8 cellular contexts compared by ENCODE assay signal in genomic region chr5:43483210-43484048, GRCh38. TPM values are rescaled to one million over a fixed set of nuclear protein-coding genes. Genes with fewer than 3 reads are reported as not detected.
DNase-seq lines count a peak whose midpoint lies in the region; ATAC-seq and TF ChIP-seq lines count a peak whose summit lies in the region.

Gene TMEM267 (minus strand): TSS chr5:43483865. CDS start chr5:43453969, 29,896 bp downstream.

- TF ChIP-seq CTCF in fibroblast of pulmonary artery (IDR thresholded peaks at IDR 0.05; ENCODE audit: low read length, missing control alignments) = no peak
- TF ChIP-seq CTCF in nephron progenitor cell (IDR thresholded peaks at IDR 0.05) = no peak

- H3K9me3 Mint-ChIP-seq in nephron progenitor cell = no peaks in the 10 kb centered on the region
- H3K9me3 Mint-ChIP-seq in stimulated activated naive CD8-positive, alpha-beta T cell treated with anti-CD3 and anti-CD28 coated beads, Interleukin-15, amount 100 ng/mL, for 72 hours = no peaks in the 10 kb centered on the region

- peak within 1 kb of the TSS; percentile 96 for H3K4me3 Mint-ChIP-seq in nephron progenitor cell
- peak within 1 kb of the TSS; percentile 95 to 96 for H3K4me3 Mint-ChIP-seq in stimulated activated naive CD8-positive, alpha-beta T cell treated with anti-CD3 and anti-CD28 coated beads, Interleukin-15, amount 100 ng/mL, for 72 hours

- peaks cover 15% of the 10 kb centered on the region for H3K36me3 Mint-ChIP-seq in nephron progenitor cell (ENCODE audit: low read depth)

- peaks cover 3% of the 10 kb centered on the region for H3K27me3 Mint-ChIP-seq in nephron progenitor cell (ENCODE audit: low read depth, poor library complexity)
- H3K27me3 Mint-ChIP-seq in stimulated activated naive CD8-positive, alpha-beta T cell treated with anti-CD3 and anti-CD28 coated beads, Interleukin-15, amount 100 ng/mL, for 72 hours = no peaks in the 10 kb centered on the region

- peaks cover 28% of the 10 kb centered on the region for H3K4me1 Mint-ChIP-seq in nephron progenitor cell
- peaks cover 52% of the 10 kb centered on the region for H3K4me1 Mint-ChIP-seq in stimulated activated naive CD8-positive, alpha-beta T cell treated with anti-CD3 and anti-CD28 coated beads, Interleukin-15, amount 100 ng/mL, for 72 hours

- peak within 1 kb of the TSS; percentile 100 for H3K27ac Mint-ChIP-seq in nephron progenitor cell
- peak within 1 kb of the TSS; percentile 100 for H3K27ac Mint-ChIP-seq in stimulated activated naive CD8-positive, alpha-beta T cell treated with anti-CD3 and anti-CD28 coated beads, Interleukin-15, amount 100 ng/mL, for 72 hours

- DNase-seq in EL (peak; percentile 94), H4 (ENCODE audit: low spot score) (peak; percentile 92), LoVo (ENCODE audit: low spot score) (peak; percentile 97), SHP77 (lab: John Stamatoyannopoulos, UW) (peak; percentile 93 to 98), fibroblast of pulmonary artery (ENCODE audit: low read depth) (peak; percentile 94), nephron progenitor cell (peak; percentile 88)
- DNase-seq in activated effector memory CD4-positive, alpha-beta T cell treated with Interleukin-2 at 50 U/mL for 16 hours = peak; percentile 86
- DNase-seq in stimulated activated naive CD8-positive, alpha-beta T cell treated with anti-CD3 and anti-CD28 coated beads, Interleukin-15, amount 100 ng/mL, for 72 hours = peak; percentile 84 to 89

- H3K4me3 ChIP-seq in fibroblast of pulmonary artery (replicated peaks; ENCODE audit: low read depth, low read length) = peak within 1 kb of the TSS; percentile 80

- peak; percentile 85 for ATAC-seq in stimulated activated naive CD8-positive, alpha-beta T cell treated with anti-CD3 and anti-CD28 coated beads, Interleukin-15, amount 100 ng/mL, for 72 hours

RNA-seq across cellular contexts. Expression of gene TMEM267, which starts in this region (rescaled TPM):
- 16.4 and 17.7 TPM in 2 replicates for total RNA-seq in H4 (2014; rRNA removed; shearing (Covaris generic))

Comparison
In these comparisons a context has a peak if more than half of its experiments do, and no peak if none do; other contexts are left out.
1. Peak in every context shown above with its lines: DNase-seq, ATAC-seq and H3K4me3 ChIP-seq.